Comparison of ENCODE assay signal across 2 cellular contexts in genomic region chr6:137492289-137492688, GRCh38.
A peak's percentile ranks its signal among the peaks of the same experiment; 100 is the strongest.
TF ChIP-seq lines count a peak whose summit lies in the region.

No MANE protein-coding gene starts in this region.

TF ChIP-seq in GM23338, 12 proteins besides CTCF, POLR2A, EP300 and RAD21:
- TF ChIP-seq EZH2 (IDR thresholded peaks at IDR 0.05; ENCODE audit: low read depth, unreplicated experiment) (peak; percentile 83), REST (IDR thresholded peaks at IDR 0.05; ENCODE audit: unreplicated experiment) (no peak), JUNB (IDR thresholded peaks at IDR 0.05; ENCODE audit: unreplicated experiment) (no peak)
TF ChIP-seq in GM23338: peak in this region for 1.

TF ChIP-seq in GM12878, 131 proteins besides CTCF, POLR2A, EP300 and RAD21:
- TF ChIP-seq EZH2 (IDR thresholded peaks at IDR 0.05; ENCODE audit: borderline replicate concordance, control insufficient read depth, low read depth, low read length) (peak; percentile 81; the same call in 1 of the 2 replicates), STAT3 (IDR thresholded peaks at IDR 0.05; ENCODE audit: low read depth, low read length) (no peak)
